21 cellular contexts compared by ENCODE assay signal in the genomic region with DNA sequence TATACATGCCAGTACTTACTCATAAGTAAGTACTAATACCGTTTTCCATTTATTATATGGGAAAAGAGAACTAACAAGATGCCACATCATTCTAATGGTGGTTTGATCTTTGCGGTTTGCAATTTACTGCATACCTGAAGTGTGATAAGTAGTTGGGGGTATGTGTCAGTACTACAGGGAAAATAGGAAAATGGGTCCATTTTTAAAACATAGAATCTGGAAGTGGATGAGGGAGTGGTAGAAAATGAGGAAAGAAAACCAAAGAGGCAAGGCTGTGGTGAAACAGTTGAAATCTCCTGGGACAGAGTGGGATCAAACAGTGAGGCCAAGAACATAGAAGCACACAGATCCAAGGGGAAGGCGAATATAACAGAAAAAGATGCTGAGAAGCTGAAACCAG. TPM values are rescaled to one million over a fixed set of nuclear protein-coding genes. Genes with fewer than 3 reads are reported as not detected.
A peak's percentile ranks its signal among the peaks of the same experiment; 100 is the strongest.
DNase-seq lines count a peak whose midpoint lies in the region; ATAC-seq and TF ChIP-seq lines count a peak whose summit lies in the region.
"Had no signal": no experiment of that assay in that cellular context is flagged by ENCODE, and none has a peak within 500 bp of the region (broad histone marks: within the 10 kb centered on the region; RNA-seq: fewer than 3 reads in every experiment).

No MANE protein-coding gene starts in this region.

- H3K4me2 ChIP-seq in BLaER1 (peak overlapping the region; percentile 26; the same call in 1 of the 2 replicates), IMR-90 (ENCODE audit: low read depth, low read length) (no peak overlapping the region; the same call in 1 of the 2 replicates), osteoblast (ENCODE audit: insufficient read depth, low read length) (peak overlapping the region; percentile 26)

- WGBS in IMR-90 (ENCODE audit: extremely low coverage in 2 of 2, insufficient read length in 1 of 2), 2 experiments = no CpG with 5 or more reads among the region's 3 CpGs

- peaks cover 3% of the 10 kb centered on the region; the same call in 1 of the 2 replicates for H3K9me1 ChIP-seq in IMR-90 (ENCODE audit: insufficient read depth, low read length)

- H3K4me1 ChIP-seq in BLaER1 = peaks cover 9% of the 10 kb centered on the region
- peaks cover 6% of the 10 kb centered on the region for H3K4me1 ChIP-seq in IMR-90 (ENCODE audit: control insufficient read depth, insufficient read depth, low read length)
- peaks cover 74% of the 10 kb centered on the region for H3K4me1 ChIP-seq in osteoblast (ENCODE audit: insufficient read depth, low read length)
- H3K4me1 ChIP-seq: lower lobe of right lung had no signal

- no peaks in the 10 kb centered on the region for H3K9me3 ChIP-seq in BLaER1
- H3K9me3 ChIP-seq in IMR-90 (ENCODE audit: control insufficient read depth, insufficient read depth, low read length) = no peaks in the 10 kb centered on the region
- no peaks in the 10 kb centered on the region for H3K9me3 ChIP-seq in osteoblast (ENCODE audit: low read depth, low read length)
- H3K9me3 ChIP-seq: lower lobe of right lung, neutrophil had no signal

- dilution Hi-C loops in IMR-90 (cut with HindIII; ENCODE audit: low sequenced_read_pairs, unreplicated experiment) = no loop called here

- H3K4me3 ChIP-seq in BLaER1 = no peak overlapping the region
- no peak overlapping the region for H3K4me3 ChIP-seq in IMR-90 (ENCODE audit: insufficient read depth, low read depth, low read length)
- no peak overlapping the region for H3K4me3 ChIP-seq in brain microvascular endothelial cell (ENCODE audit: low read depth, low read length)
- H3K4me3 ChIP-seq in osteoblast (ENCODE audit: insufficient read depth, low read length) = no peak overlapping the region
- H3K4me3 ChIP-seq: lower lobe of right lung had no signal

- TF ChIP-seq CTCF in IMR-90 (conservative IDR thresholded peaks at IDR 0.05; ENCODE audit: low read depth, low read length) (no peak), brain microvascular endothelial cell (IDR thresholded peaks at IDR 0.05; ENCODE audit: low read depth, low read length, missing control alignments) (no peak), osteoblast (IDR thresholded peaks at IDR 0.05; ENCODE audit: extremely low read depth, low read depth, low read length) (no peak), MCF 10A (IDR thresholded peaks at IDR 0.05; ENCODE audit: unreplicated experiment) (no peak)

- intact Hi-C loops in IMR-90 (cut with micrococcal nuclease) = no loop called here
- intact Hi-C loops in MCF 10A (cut with micrococcal nuclease) = no loop called here

- BruUV-seq in IMR-90 (replicated peaks; lab: Mats Ljungman, UMichigan) (no TSS peak), MCF 10A (replicated peaks; lab: Mats Ljungman, UMichigan) (no TSS peak)

- no peak overlapping the region for H2AFZ ChIP-seq in IMR-90 (replicated peaks; ENCODE audit: low read length, poor library complexity)
- H2AFZ ChIP-seq in osteoblast (ENCODE audit: low read length) = no peak overlapping the region

- H3K4ac ChIP-seq in IMR-90 (ENCODE audit: low read depth, low read length) = peak overlapping the region; percentile 63

- peak overlapping the region; percentile 30 for H2BK5ac ChIP-seq in IMR-90 (ENCODE audit: low read depth, low read length, poor library complexity, severe bottlenecking)

- DNase-seq in IMR-90 (peak; percentile 54), brain microvascular endothelial cell (no peak), osteoblast (ENCODE audit: insufficient read length, low spot score, missing footprints) (no peak), MCF 10A (ENCODE audit: unreplicated experiment) (no peak), NCI-H1436 (lab: John Stamatoyannopoulos, UW) (no peak)
- DNase-seq: activated CD4-positive, alpha-beta T cell treated with anti-CD3 and anti-CD28 coated beads, Interleukin-2, amount 10 ng/mL, durations not matched to agents 7 days and 5 days; CD8-positive, alpha-beta memory T cell; kidney; lower lobe of right lung; NCI-H187 treated with DMSO at 0.1 percent for 48 hours; NCI-H2227 treated with DMSO at 0.1 percent for 48 hours; OCI-M1; SIG-M5; stimulated activated CD4-positive, alpha-beta T cell treated with anti-CD3 and anti-CD28 coated beads, Interleukin-15, amount 100 ng/mL, for 24 hours had no signal

- in situ Hi-C loops in IMR-90 (cut with MboI; ENCODE audit: low sequenced_read_pairs) = loop anchor here (25.0 kb wide), 1 partner anchor 682 kb away; no protein-coding TSS in a partner anchor
- in situ Hi-C loops in brain microvascular endothelial cell (cut with HindIII; ENCODE audit: low pct_ligation_motif_present, low sequenced_read_pairs) = no loop called here

- peaks cover 0 to 10% of the 10 kb centered on the region in 2 experiments; a peak in 1 of 4 replicates for H3K79me1 ChIP-seq in IMR-90 (ENCODE audit: low read depth in 1 of 2, low read length in 2 of 2)

- ATAC-seq in IMR-90 (ENCODE audit: low read depth) = no peak
- no peak for ATAC-seq in GM21528 (IDR thresholded peaks at IDR 0.05; ENCODE audit: low FRiP score, unreplicated experiment)
- no peak for ATAC-seq in HG03432 (IDR thresholded peaks at IDR 0.05; ENCODE audit: unreplicated experiment)
- ATAC-seq: HCT116, lower lobe of right lung had no signal

- peak overlapping the region; percentile 28; the same call in 1 of the 2 replicates for H3K56ac ChIP-seq in IMR-90 (ENCODE audit: extremely low read depth, insufficient read depth, low read length)

- no peak overlapping the region for H3K23ac ChIP-seq in IMR-90 (ENCODE audit: low read depth, low read length)

- peak overlapping the region; percentile 18; the same call in 1 of the 2 replicates for H3K18ac ChIP-seq in IMR-90 (ENCODE audit: low read depth, low read length)

- H3K36me3 ChIP-seq in BLaER1 (no peaks in the 10 kb centered on the region), IMR-90 (ENCODE audit: control insufficient read depth, insufficient read depth, low read length) (no peaks in the 10 kb centered on the region), brain microvascular endothelial cell (replicated peaks) (no peaks in the 10 kb centered on the region), osteoblast (ENCODE audit: insufficient read depth, low read length) (peaks cover 34% of the 10 kb centered on the region)
- H3K36me3 ChIP-seq: lower lobe of right lung, neutrophil had no signal

- no peaks in the 10 kb centered on the region for H3K27me3 ChIP-seq in BLaER1
- no peaks in the 10 kb centered on the region for H3K27me3 ChIP-seq in IMR-90 (ENCODE audit: control insufficient read depth, insufficient read depth, low read length)
- H3K27me3 ChIP-seq in brain microvascular endothelial cell (replicated peaks) = no peaks in the 10 kb centered on the region
- no peaks in the 10 kb centered on the region for H3K27me3 ChIP-seq in osteoblast (ENCODE audit: insufficient read depth, low read length)
- H3K27me3 ChIP-seq: neutrophil had no signal

- TF ChIP-seq POLR2A in IMR-90 (IDR thresholded peaks at IDR 0.05; ENCODE audit: low read depth, low read length) = no peak

- no peak for TF ChIP-seq RAD21 in IMR-90 (IDR thresholded peaks at IDR 0.05; ENCODE audit: low read length)

- H3K4me3 Mint-ChIP-seq in MCF 10A (ENCODE audit: unreplicated experiment) = no peak overlapping the region
- H3K4me3 Mint-ChIP-seq: activated CD4-positive, alpha-beta T cell treated with anti-CD3 and anti-CD28 coated beads, Interleukin-2, amount 10 ng/mL, durations not matched to agents 7 days and 5 days; dendritic cell treated with granulocyte-macrophage colony-stimulating factor and Interleukin-4, amounts not matched to agents 40 ng/mL and 50 ng/mL, for 4 days had no signal

- no peak overlapping the region for H4K91ac ChIP-seq in IMR-90 (ENCODE audit: insufficient read depth, low read depth, low read length)

- H2BK15ac ChIP-seq in IMR-90 (ENCODE audit: low read depth, low read length) = peak overlapping the region; percentile 66; the same call in 1 of the 3 replicates

- CTCF ChIA-PET in IMR-90 (lab: Yijun Ruan, JAX) (no interaction called here), MCF 10A (lab: Yijun Ruan, JAX) (interaction anchor here (0.6 kb wide), 1 partner anchor 85 kb away, joined by 4 read pairs; no protein-coding TSS in a partner anchor)

- H3K14ac ChIP-seq in IMR-90 (replicated peaks; ENCODE audit: low read depth, low read length) = peak overlapping the region; percentile 55; the same call in 1 of the 2 replicates

- H3K27me3 Mint-ChIP-seq in MCF 10A (ENCODE audit: insufficient read depth, unreplicated experiment) = no peaks in the 10 kb centered on the region

- H2BK120ac ChIP-seq in IMR-90 (ENCODE audit: low read depth, low read length) = peak overlapping the region; percentile 68

- peak overlapping the region; percentile 29; the same call in 1 of the 2 replicates for H4K5ac ChIP-seq in IMR-90 (ENCODE audit: low read depth, low read length)

- H3K36me3 Mint-ChIP-seq in MCF 10A (ENCODE audit: insufficient read depth, unreplicated experiment) = no peaks in the 10 kb centered on the region
- H3K36me3 Mint-ChIP-seq: CD8-positive, alpha-beta memory T cell had no signal

- H3K9me3 Mint-ChIP-seq in MCF 10A (ENCODE audit: unreplicated experiment) = peaks cover 7% of the 10 kb centered on the region
- H3K9me3 Mint-ChIP-seq: activated CD4-positive, alpha-beta T cell treated with anti-CD3 and anti-CD28 coated beads, Interleukin-2, amount 10 ng/mL, durations not matched to agents 7 days and 5 days; dendritic cell treated with granulocyte-macrophage colony-stimulating factor and Interleukin-4, amounts not matched to agents 40 ng/mL and 50 ng/mL, for 4 days had no signal

- peak overlapping the region in 1 of 2 experiments; percentile 65; a peak in 1 of 4 replicates for H4K8ac ChIP-seq in IMR-90 (ENCODE audit: low read depth in 2 of 2, low read length in 2 of 2)

- peak overlapping the region; percentile 54; the same call in 1 of the 2 replicates for H2BK20ac ChIP-seq in IMR-90 (ENCODE audit: low read depth, low read length)

- no peaks in the 10 kb centered on the region for H3K4me1 Mint-ChIP-seq in MCF 10A (ENCODE audit: insufficient read depth, unreplicated experiment)
- H3K4me1 Mint-ChIP-seq: activated CD4-positive, alpha-beta T cell treated with anti-CD3 and anti-CD28 coated beads, Interleukin-2, amount 10 ng/mL, durations not matched to agents 7 days and 5 days; CD8-positive, alpha-beta memory T cell had no signal

- no peak overlapping the region for H3K9ac ChIP-seq in BLaER1
- H3K9ac ChIP-seq in IMR-90 (ENCODE audit: low read depth, low read length) = no peak overlapping the region; the same call in 1 of the 2 replicates

- H2AK5ac ChIP-seq in IMR-90 (ENCODE audit: low read depth, low read length) = peak overlapping the region; percentile 62; the same call in 1 of the 2 replicates

- H3K27ac Mint-ChIP-seq in MCF 10A (ENCODE audit: low read depth, unreplicated experiment) = no peak overlapping the region
- H3K27ac Mint-ChIP-seq: activated CD4-positive, alpha-beta T cell treated with anti-CD3 and anti-CD28 coated beads, Interleukin-2, amount 10 ng/mL, durations not matched to agents 7 days and 5 days; CD8-positive, alpha-beta memory T cell; dendritic cell treated with granulocyte-macrophage colony-stimulating factor and Interleukin-4, amounts not matched to agents 40 ng/mL and 50 ng/mL, for 4 days had no signal

- no peak overlapping the region for H2AK9ac ChIP-seq in IMR-90 (replicated peaks; ENCODE audit: low read depth, low read length, poor library complexity)

- H3K27ac ChIP-seq in BLaER1 (no peak overlapping the region), IMR-90 (ENCODE audit: insufficient read depth, low read length) (no peak overlapping the region), brain microvascular endothelial cell (peak overlapping the region; percentile 29), osteoblast (ENCODE audit: low read depth, low read length) (peak overlapping the region; percentile 99)
- H3K27ac ChIP-seq: lower lobe of right lung, neutrophil had no signal

- H4K20me1 ChIP-seq in BLaER1 (no peaks in the 10 kb centered on the region), IMR-90 (ENCODE audit: insufficient read depth, low read length) (no peaks in the 10 kb centered on the region), osteoblast (ENCODE audit: insufficient read depth, low read length) (no peaks in the 10 kb centered on the region)

- POLR2A ChIA-PET in IMR-90 (lab: Charles Lee; ENCODE audit: unreplicated experiment) (no interaction called here), MCF 10A (lab: Yijun Ruan, JAX) (no interaction called here)

- H3K79me2 ChIP-seq in osteoblast (ENCODE audit: insufficient read depth, low read length) = peaks cover 81% of the 10 kb centered on the region

RNA-seq across cellular contexts. Expression of a gene that starts 6.7 kb away (rescaled TPM):
- total RNA-seq in IMR-90 (2012; rRNA removed) (49.2 and 62.2 TPM in 2 replicates), osteoblast (54.3 and 70.1 TPM in 2 replicates), MCF 10A (2022) (not detected in 2 replicates)
- polyA plus RNA-seq in IMR-90 (2012; rRNA removed) = 38.2 and 44.3 TPM in 2 replicates
- polyA plus RNA-seq in IMR-90 (2012; cell fraction: cytosol; rRNA removed) = 21.1 and 26.2 TPM in 2 replicates
- 62.0 and 66.3 TPM in 2 replicates for polyA plus RNA-seq in IMR-90 (2012; cell fraction: nucleus; rRNA removed; ENCODE audit: low replicate concordance)
- total RNA-seq: activated CD4-positive, alpha-beta T cell treated with anti-CD3 and anti-CD28 coated beads, Interleukin-2, amount 10 ng/mL, durations not matched to agents 7 days and 5 days; CD8-positive, alpha-beta memory T cell; T-helper 1 cell treated with Interleukin-12 subunit alpha and Interleukin-12 subunit beta and Interleukin-4 antibody, amounts not matched to agents 30 ng/mL and 1 ng/mL, for 36 hours had no signal
- polyA plus RNA-seq: CD8-positive, alpha-beta memory T cell had no signal

Comparison
In these comparisons a context has a peak if more than half of its experiments do, and no peak if none do; other contexts are left out.
1. H3K27ac ChIP-seq: peak in brain microvascular endothelial cell (single experiment) and osteoblast (single experiment); none in BLaER1 (single experiment) and IMR-90 (single experiment).
2. RNA of a gene that starts 6.7 kb away (total RNA-seq): 49.2 to 62.2 TPM in IMR-90 and 54.3 to 70.1 TPM in osteoblast; not detected in MCF 10A; every median in the first group is over 10 times any median in the second.